ENCODE assay signal across 10 cellular contexts in genomic region chr6:167855825-167856425, GRCh38. TPM values are rescaled to one million over a fixed set of nuclear protein-coding genes. Genes with fewer than 3 reads are reported as not detected.
DNase-seq lines count a peak whose midpoint lies in the region; ATAC-seq, FAIRE-seq and TF ChIP-seq lines count a peak whose summit lies in the region.
"Had no signal": no experiment of that assay in that cellular context is flagged by ENCODE, and none has a peak within 500 bp of the region (broad histone marks: within the 10 kb centered on the region; RNA-seq: fewer than 3 reads in every experiment).

No MANE protein-coding gene starts in this region.

- in situ Hi-C loops in Caki2 (cut with HindIII; ENCODE audit: low pct_unique_long_range_greater_than_20kb, low sequenced_read_pairs) (no loop called here), G401 (cut with HindIII; ENCODE audit: low sequenced_read_pairs) (no loop called here)

- H3K36me3 ChIP-seq in HUES64 (ENCODE audit: insufficient read depth, low read length) (no peaks in the 10 kb centered on the region), bronchial epithelial cell (ENCODE audit: control insufficient read depth, insufficient read depth, low read length) (no peaks in the 10 kb centered on the region), muscle layer of duodenum (ENCODE audit: control insufficient read depth in 1 of 2, insufficient read depth in 2 of 2, low read length in 2 of 2) (no peaks in the 10 kb centered on the region)

- no peak for TF ChIP-seq CTCF in bronchial epithelial cell (IDR thresholded peaks at IDR 0.05; ENCODE audit: insufficient read depth, low read length, severe bottlenecking)

- FAIRE-seq in bronchial epithelial cell (lab: Jason Lieb, UNC): peak; percentile 28

- H3K27ac ChIP-seq in HUES64 (ENCODE audit: low read depth, low read length): 0 out of 2 replicates have a peak overlapping the region, but pooled peaks have one; percentile 1
- peak overlapping the region; percentile 68 for H3K27ac ChIP-seq in muscle layer of duodenum (ENCODE audit: low read length)

- H3K4me1 ChIP-seq in HUES64 (ENCODE audit: insufficient read depth, low read length): peaks cover 82% of the 10 kb centered on the region
- peaks cover 5 to 21% of the 10 kb centered on the region in 2 donors for H3K4me1 ChIP-seq in muscle layer of duodenum (ENCODE audit: control insufficient read depth in 1 of 2, insufficient read depth in 2 of 2, low read length in 2 of 2)

- H3K4me3 ChIP-seq in HUES64 (ENCODE audit: low read length): no peak overlapping the region
- no peak overlapping the region for H3K4me3 ChIP-seq in bronchial epithelial cell (ENCODE audit: low read depth, low read length)
- no peak overlapping the region for H3K4me3 ChIP-seq in muscle layer of duodenum (ENCODE audit: low read depth in 1 of 2, low read length in 2 of 2)

- H3K9ac ChIP-seq in HUES64 (ENCODE audit: low read depth, low read length): no peak overlapping the region

- no peaks in the 10 kb centered on the region for H3K9me3 ChIP-seq in HUES64 (ENCODE audit: insufficient read depth, low read depth, low read length)
- H3K9me3 ChIP-seq in muscle layer of duodenum (ENCODE audit: control insufficient read depth in 1 of 2, low read length in 2 of 2): no peaks in the 10 kb centered on the region

- DNase-seq in Caki2 (ENCODE audit: low read depth): peak; percentile 75
- peak; percentile 99 for DNase-seq in bronchial epithelial cell (ENCODE audit: low read depth)
- DNase-seq in NCI-H748 treated with DMSO at 0.1 percent for 48 hours (lab: John Stamatoyannopoulos, UW): no peak
- DNase-seq in G401 (ENCODE audit: low spot score): no peak
- no peak for DNase-seq in SHP77 (lab: John Stamatoyannopoulos, UW)
- DNase-seq: central memory CD4-positive, alpha-beta T cell; naive B cell had no signal

- WGBS in HUES64: 90% methylated on average over 6 of the region's 6 CpGs

- H3K27me3 ChIP-seq in HUES64 (ENCODE audit: insufficient read depth, low read length) (no peaks in the 10 kb centered on the region), bronchial epithelial cell (ENCODE audit: control insufficient read depth, insufficient read depth, low read length) (no peaks in the 10 kb centered on the region), muscle layer of duodenum (ENCODE audit: low read depth, low read length) (no peaks in the 10 kb centered on the region)

- ATAC-seq in HG03159 (IDR thresholded peaks at IDR 0.05; ENCODE audit: unreplicated experiment): no peak

RNA-seq across cellular contexts. Expression of gene AFDN, which starts 29.2 kb away (rescaled TPM):
- total RNA-seq in Caki2 (2014; rRNA removed; shearing (Covaris generic); ENCODE audit: low replicate concordance): 16.8 and 31.6 TPM in 2 replicates
- 82.8 TPM for polyA plus RNA-seq in HUES64 (2013, experiment 1 of 2)
- 90.8 TPM for polyA plus RNA-seq in HUES64 (2013, experiment 2 of 2)
- 146 and 171 TPM in 2 replicates for total RNA-seq in bronchial epithelial cell
- total RNA-seq in G401 (2014; rRNA removed; shearing (Covaris generic)): 11.9 and 13.8 TPM in 2 replicates

Comparison
In these comparisons a context has a peak if more than half of its experiments do, and no peak if none do; other contexts are left out.
1. DNase-seq: peak in Caki2 (single experiment) and bronchial epithelial cell (single experiment); none in NCI-H748 treated with DMSO at 0.1 percent for 48 hours (single experiment), G401 (single experiment) and SHP77 (0 of 2).